Comparison of ENCODE assay signal across 27 cellular contexts in genomic region chr4:53531695-53532224, GRCh38. TPM values are rescaled to one million over a fixed set of nuclear protein-coding genes. Genes with fewer than 3 reads are reported as not detected.
"Had no signal": no experiment of that assay in that cellular context is flagged by ENCODE, and none has a peak within 500 bp of the region (broad histone marks: within the 10 kb centered on the region; RNA-seq: fewer than 3 reads in every experiment).

No MANE protein-coding gene starts in this region.

- H3K27ac ChIP-seq: adrenal gland, colonic mucosa, dorsolateral prefrontal cortex, gastroesophageal sphincter, upper lobe of right lung had no signal

- H3K4me3 ChIP-seq: adrenal gland, colonic mucosa, dorsolateral prefrontal cortex, gastroesophageal sphincter, mucosa of descending colon, upper lobe of right lung had no signal

- H3K4me1 ChIP-seq: adrenal gland, colonic mucosa, gastroesophageal sphincter, upper lobe of right lung had no signal

- H3K9me3 ChIP-seq: adrenal gland, colonic mucosa, gastroesophageal sphincter, mucosa of descending colon, upper lobe of right lung had no signal

- DNase-seq: activated B cell treated with CpG ODN at 0.5 μM for 24 hours; activated CD4-positive, alpha-beta T cell treated with anti-CD3 and anti-CD28 coated beads for 4 hours; activated CD8-positive, alpha-beta memory T cell treated with anti-CD3 and anti-CD28 coated beads, Interleukin-2, amount 10 ng/mL, durations not matched to agents 7 days and 5 days; activated CD8-positive, alpha-beta T cell treated with anti-CD3 and anti-CD28 coated beads for 36 hours; activated gamma-delta T cell treated with Interleukin-2 at 50 U/mL for 16 hours; activated T-cell treated with anti-CD3 and anti-CD28 coated beads for 4 hours; adrenal gland; colonic mucosa; dorsolateral prefrontal cortex; effector memory CD8-positive, alpha-beta T cell; head of caudate nucleus; hypothalamus; islet precursor cell; left cardiac atrium; mucosa of descending colon; naive B cell; nucleus accumbens; stimulated activated CD4-positive, alpha-beta T cell treated with anti-CD3 and anti-CD28 coated beads, Interleukin-4, amount 100 ng/mL, for 24 hours; stimulated activated naive CD4-positive, alpha-beta T cell treated with Interleukin-2 at 50 U/mL for 16 hours; T-helper 9 cell; upper lobe of right lung had no signal

- H3K27me3 ChIP-seq: adrenal gland, colonic mucosa, gastroesophageal sphincter, upper lobe of right lung had no signal

- FAIRE-seq: astrocyte, endothelial cell of umbilical vein had no signal

- H3K36me3 ChIP-seq: adrenal gland, colonic mucosa, gastroesophageal sphincter, upper lobe of right lung had no signal

- ATAC-seq: activated CD8-positive, alpha-beta memory T cell treated with anti-CD3 and anti-CD28 coated beads, Interleukin-2, amount 10 ng/mL, durations not matched to agents 7 days and 5 days; activated CD8-positive, alpha-beta T cell treated with anti-CD3 and anti-CD28 coated beads for 36 hours; effector memory CD8-positive, alpha-beta T cell; esophagus mucosa; gastroesophageal sphincter; left cardiac atrium; mucosa of descending colon; upper lobe of right lung had no signal

RNA-seq across cellular contexts. Expression of gene LNX1, which starts 59.5 kb away (rescaled TPM):
- total RNA-seq: activated B cell treated with CpG ODN at 0.5 μM for 24 hours; activated CD8-positive, alpha-beta memory T cell treated with anti-CD3 and anti-CD28 coated beads, Interleukin-2, amount 10 ng/mL, durations not matched to agents 7 days and 5 days; activated CD8-positive, alpha-beta T cell treated with anti-CD3 and anti-CD28 coated beads for 36 hours; activated T-helper 1 cell treated with anti-CD3 and anti-CD28 coated beads, Interleukin-12 subunit alpha, Interleukin-12 subunit beta, Interleukin-2, Interleukin-4 antibody, amounts not matched to agents 30 ng/mL and 10 ng/mL and 1 ng/mL, durations not matched to agents 14 hours and 24 hours and 36 hours; T-helper 1 cell treated with Interleukin-12 subunit alpha and Interleukin-12 subunit beta and Interleukin-4 antibody, amounts not matched to agents 30 ng/mL and 1 ng/mL, for 36 hours had no signal
